In the genomic region with DNA sequence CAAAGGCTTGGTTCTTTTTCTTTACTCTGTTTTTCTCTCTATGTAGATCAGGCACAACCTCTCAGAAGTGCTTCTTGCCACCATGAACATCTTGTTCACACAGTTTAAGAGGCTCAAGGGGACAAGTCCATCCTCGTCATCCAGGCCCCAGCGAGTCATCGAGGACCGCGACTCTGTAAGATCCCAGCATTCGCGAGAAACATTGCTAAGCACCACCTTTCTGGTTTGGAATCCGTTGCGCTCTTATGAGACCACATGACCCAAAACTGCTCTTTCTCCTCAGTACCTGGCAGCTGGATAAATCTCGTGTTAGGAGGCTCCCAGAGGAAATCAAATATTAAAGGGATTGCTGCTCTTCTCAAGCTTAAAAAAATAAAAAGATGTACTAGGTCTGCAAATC, we compare ENCODE assay signal across 25 cellular contexts. TPM values are rescaled to one million over a fixed set of nuclear protein-coding genes. Genes with fewer than 3 reads are reported as not detected.
"Had no signal": no experiment of that assay in that cellular context is flagged by ENCODE, and none has a peak within 500 bp of the region (broad histone marks: within the 10 kb centered on the region; RNA-seq: fewer than 3 reads in every experiment).

No MANE protein-coding gene starts in this region.

- H3K9me3 Mint-ChIP-seq: activated naive CD4-positive, alpha-beta T cell treated with anti-CD3 and anti-CD28 coated beads, Interleukin-2, amount 50 U/mL, for 24 hours; activated T-helper 1 cell treated with anti-CD3 and anti-CD28 coated beads, Interleukin-12 subunit alpha, Interleukin-12 subunit beta, Interleukin-2, Interleukin-4 antibody, amounts not matched to agents 30 ng/mL and 10 ng/mL and 1 ng/mL, durations not matched to agents 14 hours and 24 hours and 36 hours; immature natural killer cell; mesothelial cell of epicardium; naive thymus-derived CD8-positive, alpha-beta T cell; stimulated activated naive B cell treated with anti-CD40 and anti-IgM and Interleukin-4, amounts not matched to agents 10 μg/mL and 1 μg/mL and 100 μg/mL, for 72 hours had no signal

- H3K36me3 ChIP-seq: ovary had no signal

- H3K4me1 ChIP-seq: adrenal gland, ascending aorta, psoas muscle, right atrium auricular region had no signal

- H3K4me3 Mint-ChIP-seq: activated naive CD4-positive, alpha-beta T cell treated with anti-CD3 and anti-CD28 coated beads, Interleukin-2, amount 50 U/mL, for 24 hours; activated T-helper 1 cell treated with anti-CD3 and anti-CD28 coated beads, Interleukin-12 subunit alpha, Interleukin-12 subunit beta, Interleukin-2, Interleukin-4 antibody, amounts not matched to agents 30 ng/mL and 10 ng/mL and 1 ng/mL, durations not matched to agents 14 hours and 24 hours and 36 hours; immature natural killer cell; mesothelial cell of epicardium; naive thymus-derived CD8-positive, alpha-beta T cell; stimulated activated naive B cell treated with anti-CD40 and anti-IgM and Interleukin-4, amounts not matched to agents 10 μg/mL and 1 μg/mL and 100 μg/mL, for 72 hours had no signal

- H3K9me3 ChIP-seq: adrenal gland, ascending aorta, ovary, psoas muscle, right atrium auricular region had no signal

- H3K27me3 ChIP-seq: adrenal gland, ascending aorta, brain microvascular endothelial cell, ovary, right atrium auricular region had no signal

- DNase-seq: activated CD4-positive, alpha-beta T cell treated with anti-CD3 and anti-CD28 coated beads for 1 hour; activated gamma-delta T cell treated with Interleukin-2 at 50 U/mL for 16 hours; brain microvascular endothelial cell; central memory CD4-positive, alpha-beta T cell; dermis blood vessel endothelial cell; effector CD8-positive, alpha-beta T cell; foreskin melanocyte; immature natural killer cell; naive thymus-derived CD8-positive, alpha-beta T cell; ovary; psoas muscle; stimulated activated CD4-positive, alpha-beta T cell treated with anti-CD3 and anti-CD28 coated beads, Interleukin-2, amount 100 ng/mL, for 24 hours; stimulated activated naive B cell treated with anti-CD40 and anti-IgM and Interleukin-4, amounts not matched to agents 10 μg/mL and 1 μg/mL and 100 μg/mL, for 72 hours; T-helper 2 cell; trophoblast cell had no signal

- H3K4me3 ChIP-seq: adrenal gland, ascending aorta, ovary, psoas muscle, right atrium auricular region had no signal

- H3K27ac ChIP-seq: adrenal gland, ascending aorta, brain microvascular endothelial cell, ovary, psoas muscle, right atrium auricular region, VCaP had no signal

- H3K27me3 Mint-ChIP-seq: activated naive CD4-positive, alpha-beta T cell treated with anti-CD3 and anti-CD28 coated beads, Interleukin-2, amount 50 U/mL, for 24 hours; naive thymus-derived CD8-positive, alpha-beta T cell; stimulated activated naive B cell treated with anti-CD40 and anti-IgM and Interleukin-4, amounts not matched to agents 10 μg/mL and 1 μg/mL and 100 μg/mL, for 72 hours had no signal

- H3K27ac Mint-ChIP-seq: activated T-helper 1 cell treated with anti-CD3 and anti-CD28 coated beads, Interleukin-12 subunit alpha, Interleukin-12 subunit beta, Interleukin-2, Interleukin-4 antibody, amounts not matched to agents 30 ng/mL and 10 ng/mL and 1 ng/mL, durations not matched to agents 14 hours and 24 hours and 36 hours; immature natural killer cell; mesothelial cell of epicardium; stimulated activated naive B cell treated with anti-CD40 and anti-IgM and Interleukin-4, amounts not matched to agents 10 μg/mL and 1 μg/mL and 100 μg/mL, for 72 hours had no signal

- ATAC-seq: left lobe of liver; naive thymus-derived CD8-positive, alpha-beta T cell; psoas muscle; stimulated activated naive B cell treated with anti-CD40 and anti-IgM and Interleukin-4, amounts not matched to agents 10 μg/mL and 1 μg/mL and 100 μg/mL, for 72 hours had no signal

RNA-seq across cellular contexts. Expression of gene SLC12A3, which starts 23.3 kb away (rescaled TPM):
- total RNA-seq: activated T-helper 1 cell treated with anti-CD3 and anti-CD28 coated beads, Interleukin-12 subunit alpha, Interleukin-12 subunit beta, Interleukin-2, Interleukin-4 antibody, amounts not matched to agents 30 ng/mL and 10 ng/mL and 1 ng/mL, durations not matched to agents 14 hours and 24 hours and 36 hours; adrenal gland; ascending aorta; dermis blood vessel endothelial cell; left lobe of liver; lung microvascular endothelial cell; mesothelial cell of epicardium; naive thymus-derived CD8-positive, alpha-beta T cell; right atrium auricular region; temporal lobe had no signal
- polyA plus RNA-seq: naive thymus-derived CD8-positive, alpha-beta T cell had no signal
